ENCODE assay signal across 18 cellular contexts in genomic region chr13:59208405-59209195, GRCh38.
DNase-seq lines count a peak whose midpoint lies in the region; ATAC-seq, FAIRE-seq and TF ChIP-seq lines count a peak whose summit lies in the region.
"Had no signal": no experiment of that assay in that cellular context is flagged by ENCODE, and none has a peak within 500 bp of the region (broad histone marks: within the 10 kb centered on the region; RNA-seq: fewer than 3 reads in every experiment).

No MANE protein-coding gene starts in this region.

- DNase-seq in NCI-H226 (peak; percentile 74), left kidney (ENCODE audit: low read depth, low spot score) (peak; percentile 34), pancreas (no peak)
- no peak for DNase-seq in effector memory CD4-positive, alpha-beta T cell
- no peak for DNase-seq in activated CD4-positive, alpha-beta T cell treated with anti-CD3 and anti-CD28 coated beads for 4 hours
- DNase-seq: BE2C; CD4-positive, alpha-beta memory T cell; DMS79; GM23248; H7 had no signal

- ATAC-seq in pancreas: peak in 3 of 4 donors; percentile 53 to 67 (median 66)
- no peak for ATAC-seq in GM19035 (IDR thresholded peaks at IDR 0.05; ENCODE audit: unreplicated experiment)
- no peak for ATAC-seq in HG03135 (IDR thresholded peaks at IDR 0.05; ENCODE audit: unreplicated experiment)
- ATAC-seq: A549, GM12878, HepG2 had no signal

- no peaks in the 10 kb centered on the region for H3K36me3 ChIP-seq in pancreas
- H3K36me3 ChIP-seq in effector memory CD4-positive, alpha-beta T cell (ENCODE audit: control insufficient read depth, insufficient read depth, low read length): no peaks in the 10 kb centered on the region
- H3K36me3 ChIP-seq: BE2C had no signal

- no peaks in the 10 kb centered on the region for H3K9me3 ChIP-seq in pancreas
- no peaks in the 10 kb centered on the region for H3K9me3 ChIP-seq in effector memory CD4-positive, alpha-beta T cell (ENCODE audit: control insufficient read depth, low read length)
- H3K9me3 ChIP-seq: A549, BE2C had no signal

- H3K27ac ChIP-seq in pancreas: no peak overlapping the region
- H3K27ac ChIP-seq in effector memory CD4-positive, alpha-beta T cell (ENCODE audit: insufficient read depth, low read length, poor library complexity, severe bottlenecking): no peak overlapping the region
- H3K27ac ChIP-seq: A549, C4-2B, GM23248 had no signal

- WGBS in pancreas, 2 donors: 70 to 79% methylated on average over 6 of the region's 6 CpGs

- intact Hi-C loops in pancreas (cut with DNase I): no loop called here

- no peak overlapping the region for H3K4me3 ChIP-seq in pancreas
- H3K4me3 ChIP-seq in effector memory CD4-positive, alpha-beta T cell (ENCODE audit: insufficient read depth, low read depth, low read length, poor library complexity, severe bottlenecking): no peak overlapping the region
- H3K4me3 ChIP-seq: A549, GM12878, GM23248 had no signal

- H3K4me1 ChIP-seq in pancreas: no peaks in the 10 kb centered on the region
- H3K4me1 ChIP-seq in effector memory CD4-positive, alpha-beta T cell (ENCODE audit: control insufficient read depth, insufficient read depth, low read length, poor library complexity, severe bottlenecking): no peaks in the 10 kb centered on the region
- H3K4me1 ChIP-seq: A549 had no signal

- TF ChIP-seq CTCF in pancreas (IDR thresholded peaks at IDR 0.05): no peak

- no peak for FAIRE-seq in pancreas (lab: Jason Lieb, UNC)
- FAIRE-seq: A549, GM12878, GM18507, HepG2, HTR-8/SVneo had no signal

- H3K27me3 ChIP-seq in pancreas: no peaks in the 10 kb centered on the region
- no peaks in the 10 kb centered on the region for H3K27me3 ChIP-seq in effector memory CD4-positive, alpha-beta T cell (replicated peaks; ENCODE audit: control insufficient read depth, insufficient read depth, low read length, poor library complexity, severe bottlenecking)
- H3K27me3 ChIP-seq: BE2C had no signal

Comparison
In these comparisons a context has a peak if more than half of its experiments do, and no peak if none do; other contexts are left out.
1. DNase-seq: peak in NCI-H226 (single experiment) and left kidney (single experiment); none in pancreas (0 of 6), effector memory CD4-positive, alpha-beta T cell (0 of 3) and activated CD4-positive, alpha-beta T cell treated with anti-CD3 and anti-CD28 coated beads for 4 hours (0 of 2).
2. ATAC-seq: peak in pancreas (3 of 4); none in GM19035 (single experiment) and HG03135 (single experiment).